19 cellular contexts compared by ENCODE assay signal in genomic region chr2:68050353-68050752, GRCh38.
"Had no signal": no experiment of that assay in that cellular context is flagged by ENCODE, and none has a peak within 500 bp of the region (broad histone marks: within the 10 kb centered on the region; RNA-seq: fewer than 3 reads in every experiment).

No MANE protein-coding gene starts in this region.

- H3K27ac ChIP-seq: body of pancreas, coronary artery, esophagus muscularis mucosa, right lobe of liver, suprapubic skin, upper lobe of left lung had no signal

- H3K4me3 Mint-ChIP-seq: activated naive CD8-positive, alpha-beta T cell treated with anti-CD3 and anti-CD28 coated beads for 36 hours; neural crest cell; stimulated activated naive CD8-positive, alpha-beta T cell treated with anti-CD3 and anti-CD28 coated beads, Interleukin-15, Interleukin-2, amounts not matched to agents 100 ng/mL and 50 ng/mL, for 24 hours had no signal

- H3K27ac Mint-ChIP-seq: activated naive CD8-positive, alpha-beta T cell treated with anti-CD3 and anti-CD28 coated beads for 36 hours; stimulated activated naive CD8-positive, alpha-beta T cell treated with anti-CD3 and anti-CD28 coated beads, Interleukin-15, Interleukin-2, amounts not matched to agents 100 ng/mL and 50 ng/mL, for 24 hours had no signal

- H3K36me3 ChIP-seq: right lobe of liver had no signal

- H3K9me3 ChIP-seq: body of pancreas, esophagus muscularis mucosa, right lobe of liver, suprapubic skin, upper lobe of left lung had no signal

- H3K27me3 ChIP-seq: body of pancreas, esophagus muscularis mucosa, right lobe of liver, suprapubic skin, upper lobe of left lung had no signal

- H3K4me3 ChIP-seq: body of pancreas, coronary artery, esophagus muscularis mucosa, right lobe of liver, smooth muscle cell, suprapubic skin, upper lobe of left lung had no signal

- ATAC-seq: body of pancreas, left ventricle myocardium superior, right lobe of liver had no signal

- H3K27me3 Mint-ChIP-seq: activated naive CD8-positive, alpha-beta T cell treated with anti-CD3 and anti-CD28 coated beads for 36 hours; stimulated activated naive CD8-positive, alpha-beta T cell treated with anti-CD3 and anti-CD28 coated beads, Interleukin-15, Interleukin-2, amounts not matched to agents 100 ng/mL and 50 ng/mL, for 24 hours had no signal

- H3K4me1 ChIP-seq: body of pancreas, right lobe of liver, upper lobe of left lung had no signal

- H3K9me3 Mint-ChIP-seq: activated naive CD8-positive, alpha-beta T cell treated with anti-CD3 and anti-CD28 coated beads for 36 hours; stimulated activated naive CD8-positive, alpha-beta T cell treated with anti-CD3 and anti-CD28 coated beads, Interleukin-15, Interleukin-2, amounts not matched to agents 100 ng/mL and 50 ng/mL, for 24 hours had no signal

- DNase-seq: activated CD4-positive, alpha-beta T cell treated with anti-CD3 and anti-CD28 coated beads, Interleukin-2, amount 50 U/mL, for 1 hour; activated naive CD8-positive, alpha-beta T cell treated with anti-CD3 and anti-CD28 coated beads for 36 hours; activated T-cell treated with anti-CD3 and anti-CD28 coated beads for 4 hours; amygdala; body of pancreas; central memory CD4-positive, alpha-beta T cell; hypothalamus; kidney; left ventricle myocardium superior; mesenchymal stem cell; right lobe of liver; T-helper 9 cell; upper lobe of left lung had no signal
